Comparison of ENCODE assay signal across 1 cellular context in the genomic region with DNA sequence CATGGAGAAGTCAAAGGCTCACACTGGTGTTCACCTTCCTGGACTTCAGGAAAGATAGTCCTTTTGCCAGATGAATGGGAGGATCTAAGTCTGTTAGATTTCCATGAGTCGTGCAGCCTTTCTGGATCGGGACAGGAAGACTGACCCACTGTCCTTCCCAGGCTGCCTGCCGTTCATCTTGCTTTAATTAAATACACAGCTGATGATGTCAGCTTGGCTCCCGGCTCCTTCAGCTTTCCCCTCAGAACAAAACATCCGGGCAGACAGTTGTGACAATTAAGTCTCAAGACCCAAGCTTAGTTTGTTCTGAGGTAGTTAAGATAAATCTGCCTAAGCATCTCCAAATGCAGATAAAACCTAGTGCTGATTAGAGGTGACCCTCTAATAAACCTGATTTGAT.
TF ChIP-seq lines count a peak whose summit lies in the region.

No MANE protein-coding gene starts in this region.

TF ChIP-seq in H1, 55 proteins besides CTCF, POLR2A, EP300 and RAD21 (continued from another document):
- no peak for TF ChIP-seq CEBPB (IDR thresholded peaks at IDR 0.05; ENCODE audit: low read depth, low read length)
- TF ChIP-seq POU5F1 (IDR thresholded peaks at IDR 0.05; ENCODE audit: low read depth, low read length) = no peak
